In the genomic region with DNA sequence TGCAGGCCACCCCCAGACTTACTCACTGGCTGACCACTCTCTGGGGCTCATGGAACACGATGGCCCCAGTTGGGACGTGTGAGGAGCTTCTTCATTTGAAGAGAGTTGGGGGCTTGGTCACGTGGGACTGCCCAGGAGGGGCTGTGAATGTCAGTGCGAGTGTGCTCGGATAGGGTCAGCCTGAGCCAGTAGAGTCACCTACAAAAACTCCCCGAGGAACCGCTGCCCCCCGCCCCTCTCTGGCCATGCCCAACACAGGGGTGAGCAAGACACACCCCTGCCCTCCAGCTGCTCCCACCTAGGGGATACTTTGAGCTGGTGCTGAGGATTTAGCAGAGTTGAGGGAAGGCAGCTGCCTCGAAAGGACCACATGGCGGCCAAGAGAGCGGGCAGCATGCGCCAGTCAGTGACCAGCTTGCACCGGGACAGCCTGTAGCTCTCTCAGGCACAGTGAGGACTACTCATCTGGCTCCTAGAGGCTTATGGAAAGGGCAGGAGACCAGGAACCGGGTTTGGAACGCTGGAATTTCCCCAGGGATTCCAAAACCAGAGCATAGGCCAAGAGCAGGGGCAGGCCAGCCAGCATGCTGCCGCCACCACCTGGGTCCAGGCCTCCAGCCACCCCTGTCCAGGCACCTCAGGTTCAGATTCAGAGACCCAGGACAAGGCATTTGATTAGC, we compare ENCODE assay signal across 10 cellular contexts. TPM values are rescaled to one million over a fixed set of nuclear protein-coding genes. Genes with fewer than 3 reads are reported as not detected.
"Had no signal": no experiment of that assay in that cellular context is flagged by ENCODE, and none has a peak within 500 bp of the region (broad histone marks: within the 10 kb centered on the region; RNA-seq: fewer than 3 reads in every experiment).

No MANE protein-coding gene starts in this region.

- ATAC-seq: HCT116, K562 had no signal

- H3K4me3 ChIP-seq: GM23248, HAP-1, K562 had no signal

- H3K9ac ChIP-seq: GM23248 had no signal

- H2AFZ ChIP-seq: GM23248 had no signal

- H3K36me3 ChIP-seq: HAP-1 had no signal

- H3K4me1 ChIP-seq: HAP-1 had no signal

- H3K27ac ChIP-seq: GM23248 had no signal

- DNase-seq: GM23248, GOT3, HFFc6, IMR-90, KG1 had no signal

- H3K9me3 ChIP-seq: HAP-1 had no signal

RNA-seq across cellular contexts. Expression of gene PNMA6E, which starts 8.4 kb away (rescaled TPM):
- total RNA-seq: GM23248, H4, HFFc6, HT-29, IMR-90, K562 had no signal
- polyA plus RNA-seq: GM23248, IMR-90 had no signal

RNA-seq across cellular contexts. Expression of gene ZFP92, which starts 18.5 kb away (rescaled TPM):
- total RNA-seq: H4, HT-29 had no signal
- polyA plus RNA-seq: GM23248 had no signal
